In the genomic region with DNA sequence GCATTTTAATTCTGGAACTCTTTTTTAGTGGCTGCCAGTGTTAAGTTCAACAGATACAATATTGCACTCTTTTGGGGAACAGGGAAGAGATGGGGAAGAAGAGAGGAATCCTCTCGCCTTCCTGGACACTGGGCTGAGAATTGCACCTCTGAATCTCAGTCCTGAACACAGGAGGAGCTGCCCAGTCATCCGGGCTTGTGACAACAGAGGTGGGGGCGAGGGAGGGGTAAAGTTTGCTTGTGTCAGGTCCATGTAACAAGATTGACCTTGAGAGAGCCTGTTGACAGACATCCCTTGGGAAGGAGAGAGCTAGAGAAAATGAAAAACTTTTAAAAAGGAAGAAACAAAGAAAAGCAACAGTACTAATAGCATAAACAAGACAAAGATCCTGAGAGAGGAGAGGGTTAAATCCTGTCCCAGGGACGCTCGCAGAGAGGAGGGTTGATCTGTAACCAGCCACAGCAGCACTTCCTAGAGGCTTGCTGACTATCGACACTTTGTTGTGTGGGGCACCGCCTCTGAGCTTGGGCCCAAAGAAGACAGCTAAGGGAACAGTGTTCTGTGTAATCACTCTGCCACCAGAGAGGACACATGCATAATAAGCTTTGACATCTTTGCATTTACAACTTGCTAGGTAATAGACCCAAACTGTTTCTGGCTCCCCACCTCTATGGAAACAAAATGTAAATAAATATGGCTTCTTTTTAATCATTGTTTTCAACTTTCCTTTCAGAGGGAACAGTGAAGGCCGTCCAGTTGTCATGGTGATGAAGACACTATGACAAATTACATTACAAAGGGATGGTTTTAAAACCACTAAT, we compare ENCODE assay signal across 11 cellular contexts.
A peak's percentile ranks its signal among the peaks of the same experiment; 100 is the strongest.
DNase-seq lines count a peak whose midpoint lies in the region; ATAC-seq and TF ChIP-seq lines count a peak whose summit lies in the region.
"Had no signal": no experiment of that assay in that cellular context is flagged by ENCODE, and none has a peak within 500 bp of the region (broad histone marks: within the 10 kb centered on the region; RNA-seq: fewer than 3 reads in every experiment).

No MANE protein-coding gene starts in this region.

- H3K9me3 ChIP-seq in Caco-2 (no peaks in the 10 kb centered on the region), endocrine pancreas (ENCODE audit: control insufficient read depth, low read length) (no peaks in the 10 kb centered on the region), mucosa of descending colon (no peaks in the 10 kb centered on the region)
- H3K9me3 ChIP-seq: lower lobe of right lung had no signal

- H3K4me1 ChIP-seq in Caco-2 (no peaks in the 10 kb centered on the region; the same call in 1 of the 2 replicates), endocrine pancreas (ENCODE audit: control insufficient read depth, insufficient read depth, low read length) (peaks cover 8% of the 10 kb centered on the region), mucosa of descending colon (ENCODE audit: low read depth) (peaks cover 3% of the 10 kb centered on the region)
- H3K4me1 ChIP-seq: lower lobe of right lung had no signal

- H3K9ac ChIP-seq in endocrine pancreas (ENCODE audit: control insufficient read depth, insufficient read depth, low read length) = no peak overlapping the region

- no peak for TF ChIP-seq CTCF in Caco-2 (IDR thresholded peaks at IDR 0.05; ENCODE audit: insufficient read depth in 1 of 2, low read depth in 1 of 2, low read length in 1 of 2, severe bottlenecking in 1 of 2, unreplicated experiment in 1 of 2)
- TF ChIP-seq CTCF in mucosa of descending colon (IDR thresholded peaks at IDR 0.05) = no peak
- no peak for TF ChIP-seq CTCF in CD14-positive monocyte (IDR thresholded peaks at IDR 0.05)

- H3K4me3 Mint-ChIP-seq in Caco-2 (ENCODE audit: unreplicated experiment) (peak overlapping the region; percentile 35), CD14-positive monocyte (no peak overlapping the region)
- H3K4me3 Mint-ChIP-seq: T-helper 17 cell had no signal

- H3K27me3 Mint-ChIP-seq in Caco-2 (ENCODE audit: insufficient read depth, unreplicated experiment) = no peaks in the 10 kb centered on the region
- H3K27me3 Mint-ChIP-seq in CD14-positive monocyte (ENCODE audit: low read depth in 3 of 3) = no peaks in the 10 kb centered on the region
- H3K27me3 Mint-ChIP-seq: IgD-negative memory B cell, T-helper 17 cell had no signal

- DNase-seq in Caco-2 (peak; percentile 26 to 49), NCI-H2227 treated with DMSO at 0.1 percent for 48 hours (lab: John Stamatoyannopoulos, UW) (peak; percentile 20), mucosa of descending colon (peak in 2 of 3 donors; percentile 45), CD14-positive monocyte (ENCODE audit: low spot score) (no peak), SIG-M5 (lab: John Stamatoyannopoulos, UW) (no peak)
- DNase-seq in stimulated activated naive CD8-positive, alpha-beta T cell treated with anti-CD3 and anti-CD28 coated beads, Interleukin-15, Interleukin-2, amounts not matched to agents 100 U/mL and 50 U/mL, for 24 hours = no peak
- DNase-seq: lower lobe of right lung, T-helper 17 cell had no signal

- no peaks in the 10 kb centered on the region for H3K36me3 Mint-ChIP-seq in Caco-2 (ENCODE audit: insufficient read depth, unreplicated experiment)
- no peaks in the 10 kb centered on the region for H3K36me3 Mint-ChIP-seq in CD14-positive monocyte

- H3K4me1 Mint-ChIP-seq in Caco-2 (ENCODE audit: low read depth, unreplicated experiment) = peaks cover 9% of the 10 kb centered on the region
- H3K4me1 Mint-ChIP-seq in CD14-positive monocyte = peaks cover 3% of the 10 kb centered on the region
- H3K4me1 Mint-ChIP-seq: IgD-negative memory B cell, T-helper 17 cell had no signal

- POLR2A ChIA-PET in Caco-2 (lab: Charles Lee) = no interaction called here

- intact Hi-C loops in Caco-2 (cut with micrococcal nuclease; ENCODE audit: unreplicated experiment) = no loop called here
- intact Hi-C loops in mucosa of descending colon (cut with DNase I, micrococcal nuclease) = no loop called here
- intact Hi-C loops in CD14-positive monocyte (cut with micrococcal nuclease) = no loop called here

- H3K36me3 ChIP-seq in Caco-2 (ENCODE audit: control insufficient read depth, insufficient read depth, low read length) (no peaks in the 10 kb centered on the region), endocrine pancreas (ENCODE audit: control insufficient read depth, insufficient read depth, low read length) (no peaks in the 10 kb centered on the region), mucosa of descending colon (ENCODE audit: low read depth) (no peaks in the 10 kb centered on the region)
- H3K36me3 ChIP-seq: lower lobe of right lung had no signal

- H3K4me3 ChIP-seq in Caco-2 (ENCODE audit: low read depth, low read length) (no peak overlapping the region), endocrine pancreas (ENCODE audit: control insufficient read depth, insufficient read depth, low read length) (peak overlapping the region; percentile 0), mucosa of descending colon (no peak overlapping the region)
- H3K4me3 ChIP-seq: lower lobe of right lung had no signal

- H3K27ac Mint-ChIP-seq in Caco-2 (ENCODE audit: unreplicated experiment) (no peak overlapping the region), CD14-positive monocyte (no peak overlapping the region)
- H3K27ac Mint-ChIP-seq: IgD-negative memory B cell, T-helper 17 cell had no signal

- H3K27me3 ChIP-seq in Caco-2 (replicated peaks; ENCODE audit: control insufficient read depth, insufficient read depth, low read length) = no peaks in the 10 kb centered on the region
- no peaks in the 10 kb centered on the region for H3K27me3 ChIP-seq in endocrine pancreas (ENCODE audit: control insufficient read depth, insufficient read depth, low read length)

- CTCF ChIA-PET in Caco-2 (lab: Charles Lee) = no interaction called here

- BruUV-seq in Caco-2 (replicated peaks; lab: Mats Ljungman, UMichigan) = no TSS peak

- H3K9me3 Mint-ChIP-seq in Caco-2 (ENCODE audit: unreplicated experiment) = no peaks in the 10 kb centered on the region
- peaks cover 0 to 5% (median 1%) of the 10 kb centered on the region in 7 donors for H3K9me3 Mint-ChIP-seq in CD14-positive monocyte
- H3K9me3 Mint-ChIP-seq: IgD-negative memory B cell had no signal

- ATAC-seq in mucosa of descending colon = peak; percentile 91
- ATAC-seq in GM18511 (IDR thresholded peaks at IDR 0.05; ENCODE audit: unreplicated experiment) = no peak
- ATAC-seq in stimulated activated naive CD8-positive, alpha-beta T cell treated with anti-CD3 and anti-CD28 coated beads, Interleukin-15, Interleukin-2, amounts not matched to agents 100 U/mL and 50 U/mL, for 24 hours = no peak
- ATAC-seq: T-helper 17 cell had no signal

Comparison
In these comparisons a context has a peak if more than half of its experiments do, and no peak if none do; other contexts are left out.
1. DNase-seq: peak in Caco-2 (2 of 2), NCI-H2227 treated with DMSO at 0.1 percent for 48 hours (single experiment) and mucosa of descending colon (2 of 3); none in CD14-positive monocyte (single experiment), SIG-M5 (single experiment) and stimulated activated naive CD8-positive, alpha-beta T cell treated with anti-CD3 and anti-CD28 coated beads, Interleukin-15, Interleukin-2, amounts not matched to agents 100 U/mL and 50 U/mL, for 24 hours (single experiment).